ENCODE assay signal across 12 cellular contexts in the genomic region with DNA sequence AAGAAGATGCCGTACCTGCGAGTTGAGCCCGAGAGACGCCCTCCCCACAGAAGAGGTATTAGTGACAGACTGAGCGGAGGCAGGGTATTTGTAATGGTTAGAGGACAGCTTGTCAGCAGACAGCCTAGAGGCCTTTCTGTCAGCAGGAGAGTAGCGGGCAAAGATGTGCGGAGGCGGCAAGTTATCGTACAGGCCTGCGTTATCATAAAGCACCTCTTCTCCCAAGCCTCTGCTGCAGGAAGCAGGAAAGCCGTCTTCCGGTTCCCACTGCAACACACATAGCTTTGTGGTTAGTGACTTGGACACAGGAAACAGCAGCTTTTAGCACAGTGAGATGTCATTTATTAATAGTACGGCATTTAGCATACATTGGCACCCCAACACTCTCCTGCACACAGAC.
DNase-seq lines count a peak whose midpoint lies in the region; ATAC-seq and TF ChIP-seq lines count a peak whose summit lies in the region.
"Had no signal": no experiment of that assay in that cellular context is flagged by ENCODE, and none has a peak within 500 bp of the region (broad histone marks: within the 10 kb centered on the region; RNA-seq: fewer than 3 reads in every experiment).

No MANE protein-coding gene starts in this region.

- TF ChIP-seq CTCF in esophagus squamous epithelium (IDR thresholded peaks at IDR 0.05) (no peak), neural cell (IDR thresholded peaks at IDR 0.05; ENCODE audit: poor library complexity, severe bottlenecking) (no peak), Calu3 (IDR thresholded peaks at IDR 0.05; ENCODE audit: unreplicated experiment) (no peak)

- TF ChIP-seq EP300 in neural cell (conservative IDR thresholded peaks at IDR 0.05; ENCODE audit: poor library complexity, severe bottlenecking) = peak; percentile 11

- H4K20me1 ChIP-seq in neural cell (ENCODE audit: insufficient read depth) = no peaks in the 10 kb centered on the region

- CTCF ChIA-PET in Calu3 (lab: Charles Lee) = no interaction called here

- BruUV-seq in Calu3 (replicated peaks; lab: Mats Ljungman, UMichigan) = no TSS peak

- peaks cover 0 to 35% (median 20%) of the 10 kb centered on the region in 3 donors for H3K4me1 ChIP-seq in esophagus squamous epithelium

- H3K9me3 ChIP-seq in esophagus squamous epithelium = no peaks in the 10 kb centered on the region
- H3K9me3 ChIP-seq in neural cell (ENCODE audit: low read length) = no peaks in the 10 kb centered on the region

- H3K36me3 ChIP-seq in esophagus squamous epithelium (peaks cover 0 to 72% (median 3%) of the 10 kb centered on the region in 3 donors), neural cell (ENCODE audit: insufficient read depth, low read length) (peaks cover 10% of the 10 kb centered on the region)

- no peak overlapping the region for H2AFZ ChIP-seq in neural cell (ENCODE audit: low read depth, low read length)
- H2AFZ ChIP-seq: hepatocyte had no signal

- H3K9me3 Mint-ChIP-seq in Calu3 (ENCODE audit: low read depth, unreplicated experiment) = no peaks in the 10 kb centered on the region

- intact Hi-C loops in esophagus squamous epithelium (cut with DNase I) (no loop called here), Calu3 (cut with micrococcal nuclease; ENCODE audit: unreplicated experiment) (no loop called here)

- H3K27me3 Mint-ChIP-seq in Calu3 (ENCODE audit: unreplicated experiment) = no peaks in the 10 kb centered on the region

- H3K4me3 ChIP-seq in esophagus squamous epithelium (no peak overlapping the region), neural cell (ENCODE audit: low read length) (no peak overlapping the region)
- H3K4me3 ChIP-seq: hepatocyte had no signal

- H3K4me2 ChIP-seq in neural cell (ENCODE audit: low read length) = no peak overlapping the region
- H3K4me2 ChIP-seq: hepatocyte had no signal

- H3K4me1 Mint-ChIP-seq in Calu3 (ENCODE audit: low read depth, unreplicated experiment) = no peaks in the 10 kb centered on the region

- H3K27me3 ChIP-seq in esophagus squamous epithelium (no peaks in the 10 kb centered on the region), neural cell (ENCODE audit: insufficient read depth, low read depth, low read length) (no peaks in the 10 kb centered on the region)
- H3K27me3 ChIP-seq: hepatocyte had no signal

- H3K79me2 ChIP-seq in neural cell (replicated peaks; ENCODE audit: insufficient read depth, low read length) = no peaks in the 10 kb centered on the region
- H3K79me2 ChIP-seq: hepatocyte had no signal

- WGBS in esophagus squamous epithelium, 2 donors = 67 to 76% methylated on average over 13 of the region's 13 CpGs

- peak overlapping the region in 3 of 4 donors; percentile 0 to 53 (median 45) for H3K27ac ChIP-seq in esophagus squamous epithelium
- no peak overlapping the region for H3K27ac ChIP-seq in neural cell (ENCODE audit: low read length)
- H3K27ac ChIP-seq: hepatocyte had no signal

- H3F3A ChIP-seq in neural cell (ENCODE audit: insufficient read depth, low read length, poor library complexity, severe bottlenecking) = no peaks in the 10 kb centered on the region

- TF ChIP-seq RAD21 in neural cell (conservative IDR thresholded peaks at IDR 0.05) = no peak

- H3K9ac ChIP-seq in neural cell (ENCODE audit: low read length) = no peak overlapping the region

- ATAC-seq in GM21528 (IDR thresholded peaks at IDR 0.05; ENCODE audit: low FRiP score, unreplicated experiment) = no peak

- no peak overlapping the region for H3K27ac Mint-ChIP-seq in Calu3 (ENCODE audit: unreplicated experiment)

- peak; percentile 70 for DNase-seq in COLO829 (ENCODE audit: low spot score)
- no peak for DNase-seq in esophagus squamous epithelium (lab: John Stamatoyannopoulos, UW)
- no peak for DNase-seq in activated CD8-positive, alpha-beta memory T cell treated with anti-CD3 and anti-CD28 coated beads, Interleukin-2, amount 50 U/mL, for 48 hours
- DNase-seq in NK-92 treated with Interleukin-12 subunit alpha and Interleukin-12 subunit beta, amount 100 ng/mL, for 24 hours (lab: John Stamatoyannopoulos, UW) = no peak
- no peak for DNase-seq in Calu3
- DNase-seq: NCI-H2029 treated with DMSO at 0.1 percent for 48 hours, nucleus accumbens, SIG-M5 had no signal

- no peak overlapping the region for H3K4me3 Mint-ChIP-seq in Calu3 (ENCODE audit: low read depth, unreplicated experiment)

- H3K36me3 Mint-ChIP-seq in Calu3 (ENCODE audit: insufficient read depth, unreplicated experiment) = peaks cover 5% of the 10 kb centered on the region

- H3K9me2 ChIP-seq in neural cell (ENCODE audit: insufficient read depth, low read length) = no peaks in the 10 kb centered on the region

- no peak for TF ChIP-seq POLR2A in esophagus squamous epithelium (IDR thresholded peaks at IDR 0.05)

TF ChIP-seq in PFSK-1, 5 proteins besides CTCF, POLR2A, EP300 and RAD21:
- TF ChIP-seq, protein P1, sequence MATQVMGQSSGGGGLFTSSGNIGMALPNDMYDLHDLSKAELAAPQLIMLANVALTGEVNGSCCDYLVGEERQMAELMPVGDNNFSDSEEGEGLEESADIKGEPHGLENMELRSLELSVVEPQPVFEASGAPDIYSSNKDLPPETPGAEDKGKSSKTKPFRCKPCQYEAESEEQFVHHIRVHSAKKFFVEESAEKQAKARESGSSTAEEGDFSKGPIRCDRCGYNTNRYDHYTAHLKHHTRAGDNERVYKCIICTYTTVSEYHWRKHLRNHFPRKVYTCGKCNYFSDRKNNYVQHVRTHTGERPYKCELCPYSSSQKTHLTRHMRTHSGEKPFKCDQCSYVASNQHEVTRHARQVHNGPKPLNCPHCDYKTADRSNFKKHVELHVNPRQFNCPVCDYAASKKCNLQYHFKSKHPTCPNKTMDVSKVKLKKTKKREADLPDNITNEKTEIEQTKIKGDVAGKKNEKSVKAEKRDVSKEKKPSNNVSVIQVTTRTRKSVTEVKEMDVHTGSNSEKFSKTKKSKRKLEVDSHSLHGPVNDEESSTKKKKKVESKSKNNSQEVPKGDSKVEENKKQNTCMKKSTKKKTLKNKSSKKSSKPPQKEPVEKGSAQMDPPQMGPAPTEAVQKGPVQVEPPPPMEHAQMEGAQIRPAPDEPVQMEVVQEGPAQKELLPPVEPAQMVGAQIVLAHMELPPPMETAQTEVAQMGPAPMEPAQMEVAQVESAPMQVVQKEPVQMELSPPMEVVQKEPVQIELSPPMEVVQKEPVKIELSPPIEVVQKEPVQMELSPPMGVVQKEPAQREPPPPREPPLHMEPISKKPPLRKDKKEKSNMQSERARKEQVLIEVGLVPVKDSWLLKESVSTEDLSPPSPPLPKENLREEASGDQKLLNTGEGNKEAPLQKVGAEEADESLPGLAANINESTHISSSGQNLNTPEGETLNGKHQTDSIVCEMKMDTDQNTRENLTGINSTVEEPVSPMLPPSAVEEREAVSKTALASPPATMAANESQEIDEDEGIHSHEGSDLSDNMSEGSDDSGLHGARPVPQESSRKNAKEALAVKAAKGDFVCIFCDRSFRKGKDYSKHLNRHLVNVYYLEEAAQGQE (IDR thresholded peaks at IDR 0.05; ENCODE audit: insufficient read depth in 1 of 2, low read depth in 2 of 2, low read length in 2 of 2) = no peak
- TF ChIP-seq FOXP2 (optimal IDR thresholded peaks at IDR 0.05; ENCODE audit: borderline replicate concordance, extremely low read depth, extremely low read length, insufficient read depth) = peak; percentile 71

TF ChIP-seq in neural cell, 6 proteins besides CTCF, POLR2A, EP300 and RAD21:
- TF ChIP-seq TAF1 (IDR thresholded peaks at IDR 0.05; ENCODE audit: low read depth) (no peak), MXI1 (conservative IDR thresholded peaks at IDR 0.05; ENCODE audit: poor library complexity, severe bottlenecking) (no peak), EZH2 (IDR thresholded peaks at IDR 0.05; ENCODE audit: borderline replicate concordance, insufficient read depth, low read length, poor library complexity, severe bottlenecking) (no peak), POLR2AphosphoS5 (IDR thresholded peaks at IDR 0.05) (no peak), SMC3 (conservative IDR thresholded peaks at IDR 0.05; ENCODE audit: poor library complexity) (peak; percentile 11)
- TF ChIP-seq, protein P1 (IDR thresholded peaks at IDR 0.05; ENCODE audit: borderline replicate concordance) = peak; percentile 25
